ENCODE assay signal across 8 cellular contexts in genomic region chr9:122159026-122159924, GRCh38. TPM values are rescaled to one million over a fixed set of nuclear protein-coding genes. Genes with fewer than 3 reads are reported as not detected.
A peak's percentile ranks its signal among the peaks of the same experiment; 100 is the strongest.
DNase-seq lines count a peak whose midpoint lies in the region; ATAC-seq and TF ChIP-seq lines count a peak whose summit lies in the region.

Gene MORN5, plus strand, starts transcription at chr9:122159908. Its CDS starts 65 bp downstream, at chr9:122159973.
Gene NDUFA8, minus strand, starts transcription at chr9:122159779. Its CDS starts 102 bp downstream, at chr9:122159677.

- H3K9me3 ChIP-seq in SK-N-MC (ENCODE audit: low read depth, low read length), result 0 out of 2 replicates have a peak, but pooled peaks cover 3% of the 10 kb centered on the region
- no peaks in the 10 kb centered on the region for H3K9me3 ChIP-seq in suprapubic skin

- DNase-seq in GM10248 (ENCODE audit: extremely low spot score), result peak; percentile 99
- peak; percentile 85 for DNase-seq in NCI-H1048 (lab: John Stamatoyannopoulos, UW)
- DNase-seq in SK-N-MC (ENCODE audit: low read depth, low spot score), result peak; percentile 90
- DNase-seq in glomerular endothelial cell (ENCODE audit: extremely low read depth, low read depth, low spot score), result peak; percentile 78
- DNase-seq in nucleus accumbens (lab: John Stamatoyannopoulos, UW), result peak; percentile 34 to 95 (median 89)
- DNase-seq in suprapubic skin (ENCODE audit: low spot score in 2 of 2), result peak; percentile 97 to 98

- H3K27ac Mint-ChIP-seq in activated naive CD4-positive, alpha-beta T cell treated with anti-CD3 and anti-CD28 coated beads, Interleukin-2, amount 50 U/mL, for 24 hours, result peak within 1 kb of the TSS; percentile 92

- under 1% methylated on average over 56 of the region's 56 CpGs for WGBS in suprapubic skin

- H3K27me3 ChIP-seq in suprapubic skin, result no peaks in the 10 kb centered on the region

- H3K4me1 ChIP-seq in suprapubic skin, result peaks cover 31% of the 10 kb centered on the region

- CTCF ChIA-PET in GM10248 (lab: Yijun Ruan, JAX), result interaction anchor here (0.9 to 3.0 kb wide), 13 partner anchors 8 to 186 kb away, joined by 3 to 16 read pairs (median 3); no protein-coding TSS in a partner anchor

- peaks cover 47% of the 10 kb centered on the region for H3K4me1 Mint-ChIP-seq in activated naive CD4-positive, alpha-beta T cell treated with anti-CD3 and anti-CD28 coated beads, Interleukin-2, amount 50 U/mL, for 24 hours

- H3K9ac ChIP-seq in SK-N-MC (ENCODE audit: insufficient read length), result peak within 1 kb of the TSS; percentile 87

- TF ChIP-seq POLR2A in suprapubic skin (IDR thresholded peaks at IDR 0.05), result peak in 1 of 2 donors; percentile 42

- peak within 1 kb of the TSS; percentile 98 for H3K4me3 ChIP-seq in SK-N-MC
- peak within 1 kb of the TSS; percentile 100 for H3K4me3 ChIP-seq in suprapubic skin

- TF ChIP-seq EP300 in suprapubic skin (IDR thresholded peaks at IDR 0.05), result no peak

- POLR2A ChIA-PET in GM10248 (lab: Yijun Ruan, JAX), result no interaction called here

- peak; percentile 95 for ATAC-seq in HG02588 (IDR thresholded peaks at IDR 0.05; ENCODE audit: unreplicated experiment)

- H3K36me3 ChIP-seq in SK-N-MC (ENCODE audit: insufficient read depth, low read length), result 0 out of 2 replicates have a peak, but pooled peaks cover 7% of the 10 kb centered on the region
- no peaks in the 10 kb centered on the region for H3K36me3 ChIP-seq in suprapubic skin

- peaks cover 3% of the 10 kb centered on the region for H3K27me3 Mint-ChIP-seq in activated naive CD4-positive, alpha-beta T cell treated with anti-CD3 and anti-CD28 coated beads, Interleukin-2, amount 50 U/mL, for 24 hours

- H3K27ac ChIP-seq in SK-N-MC (peak within 1 kb of the TSS; percentile 45; the same call in 1 of the 2 replicates), suprapubic skin (peak within 1 kb of the TSS; percentile 86)

- H3K4me3 Mint-ChIP-seq in activated naive CD4-positive, alpha-beta T cell treated with anti-CD3 and anti-CD28 coated beads, Interleukin-2, amount 50 U/mL, for 24 hours, result peak within 1 kb of the TSS; percentile 97

- H3K9me3 Mint-ChIP-seq in activated naive CD4-positive, alpha-beta T cell treated with anti-CD3 and anti-CD28 coated beads, Interleukin-2, amount 50 U/mL, for 24 hours, result peaks cover 6% of the 10 kb centered on the region

- H3K36me3 Mint-ChIP-seq in activated naive CD4-positive, alpha-beta T cell treated with anti-CD3 and anti-CD28 coated beads, Interleukin-2, amount 50 U/mL, for 24 hours, result peaks cover 2% of the 10 kb centered on the region

- no peak for TF ChIP-seq CTCF in GM10248 (IDR thresholded peaks at IDR 0.05; ENCODE audit: control extremely low read depth, extremely low read depth, low read depth, missing control alignments)
- peak in 1 of 2 donors; percentile 16 for TF ChIP-seq CTCF in suprapubic skin (IDR thresholded peaks at IDR 0.05)

RNA-seq across cellular contexts. Expression of gene MORN5, which starts in this region (rescaled TPM):
- total RNA-seq in glomerular endothelial cell, result 3.6 TPM in 1 of 2 replicates, not detected in the other
- total RNA-seq in suprapubic skin, result not detected

RNA-seq across cellular contexts. Expression of gene NDUFA8, which starts in this region (rescaled TPM):
- total RNA-seq in glomerular endothelial cell (49.5 and 88.0 TPM in 2 replicates), suprapubic skin (10 to 100 TPM; 16.3 to 34.4 (median 30.2) TPM)

Comparison
In these comparisons a context has a peak if more than half of its experiments do, and no peak if none do; other contexts are left out.
1. Peak in every context shown above with its lines: DNase-seq, ATAC-seq, H3K4me3 ChIP-seq and H3K27ac ChIP-seq.